In genomic region chr11:61370349-61371005, GRCh38 we compare ENCODE assay signal across 13 cellular contexts. TPM values are rescaled to one million over a fixed set of nuclear protein-coding genes. Genes with fewer than 3 reads are reported as not detected.
A peak's percentile ranks its signal among the peaks of the same experiment; 100 is the strongest.
DNase-seq lines count a peak whose midpoint lies in the region; ATAC-seq, FAIRE-seq and TF ChIP-seq lines count a peak whose summit lies in the region.
"Had no signal": no experiment of that assay in that cellular context is flagged by ENCODE, and none has a peak within 500 bp of the region (broad histone marks: within the 10 kb centered on the region; RNA-seq: fewer than 3 reads in every experiment).

No MANE protein-coding gene starts in this region.

- CTCF ChIA-PET in WTC11 (lab: Charles Lee): interaction anchor here (1.1 kb wide), 1 partner anchor 65 kb away, joined by 3 read pairs; no protein-coding TSS in a partner anchor

- no peak overlapping the region for H3K27ac Mint-ChIP-seq in WTC11
- H3K27ac Mint-ChIP-seq in activated T-helper 1 cell treated with anti-CD3 and anti-CD28 coated beads, Interleukin-12 subunit alpha, Interleukin-12 subunit beta, Interleukin-2, Interleukin-4 antibody, amounts not matched to agents 30 ng/mL and 10 ng/mL and 1 ng/mL, durations not matched to agents 14 hours and 24 hours and 36 hours: no peak overlapping the region

- H3K27ac ChIP-seq in VCaP (peak overlapping the region; percentile 96), esophagus squamous epithelium (peak overlapping the region; percentile 48 to 79 (median 76))

- intact Hi-C loops in esophagus squamous epithelium (cut with DNase I): no loop called here
- intact Hi-C loops in activated T-helper 1 cell treated with anti-CD3 and anti-CD28 coated beads, Interleukin-12 subunit alpha, Interleukin-12 subunit beta, Interleukin-2, Interleukin-4 antibody, amounts not matched to agents 30 ng/mL and 10 ng/mL and 1 ng/mL, durations not matched to agents 14 hours and 24 hours and 36 hours (cut with micrococcal nuclease): no loop called here

- TF ChIP-seq CTCF in GM13977 (IDR thresholded peaks at IDR 0.05; ENCODE audit: extremely low read depth, insufficient read depth, missing control alignments): peak; percentile 17
- no peak for TF ChIP-seq CTCF in VCaP (conservative IDR thresholded peaks at IDR 0.05)
- no peak for TF ChIP-seq CTCF in esophagus squamous epithelium (IDR thresholded peaks at IDR 0.05)
- no peak for TF ChIP-seq CTCF in WTC11 (IDR thresholded peaks at IDR 0.05)

- in situ Hi-C loops in GM13977 (cut with MboI; ENCODE audit: low pct_unique_long_range_greater_than_20kb, low sequenced_read_pairs, unreplicated experiment): no loop called here

- H3K4me1 ChIP-seq in esophagus squamous epithelium (peaks cover 10 to 64% (median 32%) of the 10 kb centered on the region in 3 donors), skeletal muscle satellite cell (ENCODE audit: control insufficient read depth, insufficient read depth, low read length) (peaks cover 45% of the 10 kb centered on the region)

- H3K36me3 Mint-ChIP-seq in WTC11: peaks cover 87% of the 10 kb centered on the region
- H3K36me3 Mint-ChIP-seq in activated T-helper 1 cell treated with anti-CD3 and anti-CD28 coated beads, Interleukin-12 subunit alpha, Interleukin-12 subunit beta, Interleukin-2, Interleukin-4 antibody, amounts not matched to agents 30 ng/mL and 10 ng/mL and 1 ng/mL, durations not matched to agents 14 hours and 24 hours and 36 hours (ENCODE audit: low read depth): peaks cover 53% of the 10 kb centered on the region

- FAIRE-seq in RCC 7860 (lab: Jason Lieb, UNC): no peak
- FAIRE-seq: endometrium, GM19239 had no signal

- WGBS in esophagus squamous epithelium, 2 donors: 71 to 79% methylated on average over 6 to 8 of the region's 8 CpGs

- no peak overlapping the region for H3K4me3 ChIP-seq in esophagus squamous epithelium
- peak overlapping the region; percentile 0 for H3K4me3 ChIP-seq in skeletal muscle satellite cell (ENCODE audit: low read length)
- H3K4me3 ChIP-seq: ovary had no signal

- no peak for TF ChIP-seq POLR2A in esophagus squamous epithelium (IDR thresholded peaks at IDR 0.05)

- H3K4me3 Mint-ChIP-seq in WTC11: no peak overlapping the region
- H3K4me3 Mint-ChIP-seq in activated T-helper 1 cell treated with anti-CD3 and anti-CD28 coated beads, Interleukin-12 subunit alpha, Interleukin-12 subunit beta, Interleukin-2, Interleukin-4 antibody, amounts not matched to agents 30 ng/mL and 10 ng/mL and 1 ng/mL, durations not matched to agents 14 hours and 24 hours and 36 hours: no peak overlapping the region

- POLR2A ChIA-PET in WTC11 (lab: Charles Lee): interaction anchor here (0.8 kb wide), 1 partner anchor 9 kb away, joined by 3 read pairs; the partner anchor contains the start of genes CYB561A3 and TMEM138

- H3K9ac ChIP-seq in skeletal muscle satellite cell (ENCODE audit: low read depth, low read length): peak overlapping the region; percentile 62

- no peak overlapping the region for H3K4me2 ChIP-seq in skeletal muscle satellite cell (ENCODE audit: low read length)

- peaks cover 17% of the 10 kb centered on the region for H3K9me3 Mint-ChIP-seq in WTC11
- H3K9me3 Mint-ChIP-seq in activated T-helper 1 cell treated with anti-CD3 and anti-CD28 coated beads, Interleukin-12 subunit alpha, Interleukin-12 subunit beta, Interleukin-2, Interleukin-4 antibody, amounts not matched to agents 30 ng/mL and 10 ng/mL and 1 ng/mL, durations not matched to agents 14 hours and 24 hours and 36 hours: peaks cover 7% of the 10 kb centered on the region

- H3K36me3 ChIP-seq in esophagus squamous epithelium (peaks cover 5 to 49% (median 36%) of the 10 kb centered on the region in 3 donors), skeletal muscle satellite cell (ENCODE audit: insufficient read depth, low read length) (peaks cover 45% of the 10 kb centered on the region)
- H3K36me3 ChIP-seq: ovary had no signal

- H3K9me3 ChIP-seq in esophagus squamous epithelium: no peaks in the 10 kb centered on the region
- no peaks in the 10 kb centered on the region for H3K9me3 ChIP-seq in skeletal muscle satellite cell (replicated peaks; ENCODE audit: low read length)
- H3K9me3 ChIP-seq: BE2C, ovary had no signal

- ATAC-seq in HG03521 (IDR thresholded peaks at IDR 0.05; ENCODE audit: unreplicated experiment): no peak
- ATAC-seq in WTC11: no peak

- H3K27me3 Mint-ChIP-seq in WTC11 (ENCODE audit: low read depth): no peaks in the 10 kb centered on the region
- no peaks in the 10 kb centered on the region for H3K27me3 Mint-ChIP-seq in activated T-helper 1 cell treated with anti-CD3 and anti-CD28 coated beads, Interleukin-12 subunit alpha, Interleukin-12 subunit beta, Interleukin-2, Interleukin-4 antibody, amounts not matched to agents 30 ng/mL and 10 ng/mL and 1 ng/mL, durations not matched to agents 14 hours and 24 hours and 36 hours (ENCODE audit: insufficient read depth)

- H3K4me1 Mint-ChIP-seq in WTC11: no peaks in the 10 kb centered on the region
- H3K4me1 Mint-ChIP-seq in activated T-helper 1 cell treated with anti-CD3 and anti-CD28 coated beads, Interleukin-12 subunit alpha, Interleukin-12 subunit beta, Interleukin-2, Interleukin-4 antibody, amounts not matched to agents 30 ng/mL and 10 ng/mL and 1 ng/mL, durations not matched to agents 14 hours and 24 hours and 36 hours (ENCODE audit: low read depth): peaks cover 15% of the 10 kb centered on the region

- DNase-seq in GM13977 (ENCODE audit: low spot score) (no peak), esophagus squamous epithelium (lab: John Stamatoyannopoulos, UW) (no peak), WTC11 (ENCODE audit: low spot score) (no peak), RCC 7860 (ENCODE audit: low spot score) (no peak)
- no peak for DNase-seq in activated T-helper 1 cell treated with anti-CD3 and anti-CD28 coated beads, Interleukin-12 subunit alpha, Interleukin-12 subunit beta, Interleukin-2, Interleukin-4 antibody, amounts not matched to agents 30 ng/mL and 10 ng/mL and 1 ng/mL, durations not matched to agents 14 hours and 24 hours and 36 hours (ENCODE audit: low spot score)
- DNase-seq: BE2C; ovary; stimulated activated CD4-positive, alpha-beta T cell treated with anti-CD3 and anti-CD28 coated beads, Interleukin-2, amount 100 ng/mL, for 24 hours had no signal

- H3K27me3 ChIP-seq in esophagus squamous epithelium: no peaks in the 10 kb centered on the region
- no peaks in the 10 kb centered on the region for H3K27me3 ChIP-seq in skeletal muscle satellite cell (ENCODE audit: control insufficient read depth, insufficient read depth, low read length)
- H3K27me3 ChIP-seq: BE2C, ovary had no signal

TF ChIP-seq in WTC11, 78 proteins besides CTCF, POLR2A, EP300 and RAD21 (continues in another document):
- no peak for TF ChIP-seq USF2 (CRISPR knock-in tag; IDR thresholded peaks at IDR 0.05)
- TF ChIP-seq JUN (CRISPR knock-in tag; IDR thresholded peaks at IDR 0.05): no peak
- no peak for TF ChIP-seq ZNF232 (CRISPR knock-in tag; IDR thresholded peaks at IDR 0.05)
- TF ChIP-seq TCF7 (CRISPR knock-in tag; IDR thresholded peaks at IDR 0.05; ENCODE audit: low read depth): no peak
- no peak for TF ChIP-seq ZNF423 (CRISPR knock-in tag; IDR thresholded peaks at IDR 0.05)

RNA-seq across cellular contexts. Expression of gene TMEM138, which starts 8.3 kb away (rescaled TPM):
- total RNA-seq in esophagus squamous epithelium (10 to 100 TPM; 14.6 to 28.1 (median 20.7) TPM), WTC11 (2021) (34.0 to 39.0 TPM (median 38.8 TPM) in 3 replicates)
- 19.4 and 20.5 TPM in 2 replicates for total RNA-seq in skeletal muscle satellite cell (2012; rRNA removed)
- total RNA-seq in activated T-helper 1 cell treated with anti-CD3 and anti-CD28 coated beads, Interleukin-12 subunit alpha, Interleukin-12 subunit beta, Interleukin-2, Interleukin-4 antibody, amounts not matched to agents 30 ng/mL and 10 ng/mL and 1 ng/mL, durations not matched to agents 14 hours and 24 hours and 36 hours: 68.4 and 71.7 TPM in 2 replicates

RNA-seq across cellular contexts. Expression of gene CYB561A3, which starts 8.8 kb away (rescaled TPM):
- total RNA-seq in esophagus squamous epithelium (10 to 100 TPM; 23.9 to 44.3 (median 27.9) TPM), WTC11 (2021) (34.3 to 38.8 TPM (median 35.0 TPM) in 3 replicates)
- 26.0 and 27.1 TPM in 2 replicates for total RNA-seq in skeletal muscle satellite cell (2012; rRNA removed)
- total RNA-seq in activated T-helper 1 cell treated with anti-CD3 and anti-CD28 coated beads, Interleukin-12 subunit alpha, Interleukin-12 subunit beta, Interleukin-2, Interleukin-4 antibody, amounts not matched to agents 30 ng/mL and 10 ng/mL and 1 ng/mL, durations not matched to agents 14 hours and 24 hours and 36 hours: 38.1 and 42.3 TPM in 2 replicates

RNA-seq across cellular contexts. Expression of gene TMEM216, which starts 21.9 kb away (rescaled TPM):
- total RNA-seq in esophagus squamous epithelium (10 to 100 TPM in 2 of 4 donors, 1 to 10 TPM in 2; 4.4 to 22.7 (median 11.6) TPM), WTC11 (2021) (16.4 to 20.8 TPM (median 17.9 TPM) in 3 replicates)
- total RNA-seq in skeletal muscle satellite cell (2012; rRNA removed): 6.3 and 9.1 TPM in 2 replicates
- total RNA-seq in activated T-helper 1 cell treated with anti-CD3 and anti-CD28 coated beads, Interleukin-12 subunit alpha, Interleukin-12 subunit beta, Interleukin-2, Interleukin-4 antibody, amounts not matched to agents 30 ng/mL and 10 ng/mL and 1 ng/mL, durations not matched to agents 14 hours and 24 hours and 36 hours: 18.8 and 20.2 TPM in 2 replicates

RNA-seq across cellular contexts. Expression of gene TKFC, which starts 37.4 kb away (rescaled TPM):
- total RNA-seq in esophagus squamous epithelium (10 to 100 TPM; 19.8 to 29.2 (median 26.4) TPM), WTC11 (2021) (86.8 to 96.5 TPM (median 87.8 TPM) in 3 replicates)
- 19.4 and 22.8 TPM in 2 replicates for total RNA-seq in skeletal muscle satellite cell (2012; rRNA removed)
- 71.2 and 78.2 TPM in 2 replicates for total RNA-seq in activated T-helper 1 cell treated with anti-CD3 and anti-CD28 coated beads, Interleukin-12 subunit alpha, Interleukin-12 subunit beta, Interleukin-2, Interleukin-4 antibody, amounts not matched to agents 30 ng/mL and 10 ng/mL and 1 ng/mL, durations not matched to agents 14 hours and 24 hours and 36 hours

RNA-seq across cellular contexts. Expression of gene DDB1, which starts 37.6 kb away (rescaled TPM):
- 100 to 1,000 TPM in 3 of 4 donors, 10 to 100 TPM in 1; 98.9 to 146 (median 127) TPM for total RNA-seq in esophagus squamous epithelium
- total RNA-seq in skeletal muscle satellite cell (2012; rRNA removed): 176 and 187 TPM in 2 replicates
- total RNA-seq in WTC11 (2021): 270 to 316 TPM (median 295 TPM) in 3 replicates
- 259 and 270 TPM in 2 replicates for total RNA-seq in activated T-helper 1 cell treated with anti-CD3 and anti-CD28 coated beads, Interleukin-12 subunit alpha, Interleukin-12 subunit beta, Interleukin-2, Interleukin-4 antibody, amounts not matched to agents 30 ng/mL and 10 ng/mL and 1 ng/mL, durations not matched to agents 14 hours and 24 hours and 36 hours
